1 cellular context compared by ENCODE assay signal in the genomic region with DNA sequence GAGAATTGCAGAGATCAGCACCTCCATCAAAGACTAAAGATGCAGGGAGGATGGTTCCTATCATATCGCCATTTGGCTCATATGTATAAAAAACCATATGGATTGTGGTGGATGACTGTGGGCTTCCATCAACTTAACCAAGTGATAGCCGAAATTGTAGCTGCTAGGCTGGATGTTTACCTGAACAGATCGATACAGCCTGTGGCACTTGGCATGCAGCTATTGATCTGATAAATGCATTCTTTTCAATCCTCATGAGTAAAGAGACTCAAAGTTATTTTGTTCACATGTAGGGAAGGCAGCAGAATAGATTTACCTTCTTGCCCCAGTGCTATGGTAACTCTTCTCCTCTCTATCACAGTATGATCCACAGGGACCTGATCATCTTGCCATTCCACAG.
TF ChIP-seq lines count a peak whose summit lies in the region.

No MANE protein-coding gene starts in this region.

TF ChIP-seq in HepG2, 621 proteins besides CTCF, POLR2A, EP300 and RAD21:
- 0 out of 2 replicates have a peak, but pooled peaks have one; percentile 30 for TF ChIP-seq HDAC1 (CRISPR knock-in tag; IDR thresholded peaks at IDR 0.05)
- TF ChIP-seq ZNF598 (CRISPR knock-in tag; IDR thresholded peaks at IDR 0.05; ENCODE audit: borderline replicate concordance): no peak
- 0 out of 2 replicates have a peak, but pooled peaks have one; percentile 24 for TF ChIP-seq HHEX (CRISPR knock-in tag; IDR thresholded peaks at IDR 0.05)
- TF ChIP-seq, protein P1, sequence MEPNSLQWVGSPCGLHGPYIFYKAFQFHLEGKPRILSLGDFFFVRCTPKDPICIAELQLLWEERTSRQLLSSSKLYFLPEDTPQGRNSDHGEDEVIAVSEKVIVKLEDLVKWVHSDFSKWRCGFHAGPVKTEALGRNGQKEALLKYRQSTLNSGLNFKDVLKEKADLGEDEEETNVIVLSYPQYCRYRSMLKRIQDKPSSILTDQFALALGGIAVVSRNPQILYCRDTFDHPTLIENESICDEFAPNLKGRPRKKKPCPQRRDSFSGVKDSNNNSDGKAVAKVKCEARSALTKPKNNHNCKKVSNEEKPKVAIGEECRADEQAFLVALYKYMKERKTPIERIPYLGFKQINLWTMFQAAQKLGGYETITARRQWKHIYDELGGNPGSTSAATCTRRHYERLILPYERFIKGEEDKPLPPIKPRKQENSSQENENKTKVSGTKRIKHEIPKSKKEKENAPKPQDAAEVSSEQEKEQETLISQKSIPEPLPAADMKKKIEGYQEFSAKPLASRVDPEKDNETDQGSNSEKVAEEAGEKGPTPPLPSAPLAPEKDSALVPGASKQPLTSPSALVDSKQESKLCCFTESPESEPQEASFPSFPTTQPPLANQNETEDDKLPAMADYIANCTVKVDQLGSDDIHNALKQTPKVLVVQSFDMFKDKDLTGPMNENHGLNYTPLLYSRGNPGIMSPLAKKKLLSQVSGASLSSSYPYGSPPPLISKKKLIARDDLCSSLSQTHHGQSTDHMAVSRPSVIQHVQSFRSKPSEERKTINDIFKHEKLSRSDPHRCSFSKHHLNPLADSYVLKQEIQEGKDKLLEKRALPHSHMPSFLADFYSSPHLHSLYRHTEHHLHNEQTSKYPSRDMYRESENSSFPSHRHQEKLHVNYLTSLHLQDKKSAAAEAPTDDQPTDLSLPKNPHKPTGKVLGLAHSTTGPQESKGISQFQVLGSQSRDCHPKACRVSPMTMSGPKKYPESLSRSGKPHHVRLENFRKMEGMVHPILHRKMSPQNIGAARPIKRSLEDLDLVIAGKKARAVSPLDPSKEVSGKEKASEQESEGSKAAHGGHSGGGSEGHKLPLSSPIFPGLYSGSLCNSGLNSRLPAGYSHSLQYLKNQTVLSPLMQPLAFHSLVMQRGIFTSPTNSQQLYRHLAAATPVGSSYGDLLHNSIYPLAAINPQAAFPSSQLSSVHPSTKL (CRISPR knock-in tag; IDR thresholded peaks at IDR 0.05): peak; percentile 51
- TF ChIP-seq PAX8 (CRISPR knock-in tag; IDR thresholded peaks at IDR 0.05; ENCODE audit: borderline replicate concordance): no peak
- no peak for TF ChIP-seq MATR3 (CRISPR knock-in tag; IDR thresholded peaks at IDR 0.05)
- TF ChIP-seq TCF7 (IDR thresholded peaks at IDR 0.05; ENCODE audit: low read depth): no peak
- TF ChIP-seq KAT2B (IDR thresholded peaks at IDR 0.05; ENCODE audit: borderline replicate concordance, low read depth, low read length): peak; percentile 99
- peak; percentile 93 for TF ChIP-seq ONECUT2 (CRISPR knock-in tag; IDR thresholded peaks at IDR 0.05)
- TF ChIP-seq FOXP1 (IDR thresholded peaks at IDR 0.05): no peak
- TF ChIP-seq FOXP1 (CRISPR knock-in tag; IDR thresholded peaks at IDR 0.05): 0 out of 2 replicates have a peak, but pooled peaks have one; percentile 26
- TF ChIP-seq, protein P2, sequence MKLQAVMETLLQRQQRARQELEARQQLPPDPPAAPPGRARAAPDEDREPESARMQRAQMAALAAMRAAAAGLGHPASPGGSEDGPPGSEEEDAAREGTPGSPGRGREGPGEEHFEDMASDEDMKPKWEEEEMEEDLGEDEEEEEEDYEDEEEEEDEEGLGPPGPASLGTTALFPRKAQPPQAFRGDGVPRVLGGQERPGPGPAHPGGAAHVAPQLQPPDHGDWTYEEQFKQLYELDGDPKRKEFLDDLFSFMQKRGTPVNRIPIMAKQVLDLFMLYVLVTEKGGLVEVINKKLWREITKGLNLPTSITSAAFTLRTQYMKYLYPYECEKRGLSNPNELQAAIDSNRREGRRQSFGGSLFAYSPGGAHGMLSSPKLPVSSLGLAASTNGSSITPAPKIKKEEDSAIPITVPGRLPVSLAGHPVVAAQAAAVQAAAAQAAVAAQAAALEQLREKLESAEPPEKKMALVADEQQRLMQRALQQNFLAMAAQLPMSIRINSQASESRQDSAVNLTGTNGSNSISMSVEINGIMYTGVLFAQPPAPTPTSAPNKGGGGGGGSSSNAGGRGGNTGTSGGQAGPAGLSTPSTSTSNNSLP (IDR thresholded peaks at IDR 0.05; ENCODE audit: low read depth, low read length): peak; percentile 25; the same call in 1 of the 2 replicates
- TF ChIP-seq KAT8 (CRISPR knock-in tag; IDR thresholded peaks at IDR 0.05): no peak; the same call in 1 of the 2 replicates
- TF ChIP-seq ZEB1 (IDR thresholded peaks at IDR 0.05; ENCODE audit: insufficient replicate concordance, low read depth): peak; percentile 67
- TF ChIP-seq, protein P3, sequence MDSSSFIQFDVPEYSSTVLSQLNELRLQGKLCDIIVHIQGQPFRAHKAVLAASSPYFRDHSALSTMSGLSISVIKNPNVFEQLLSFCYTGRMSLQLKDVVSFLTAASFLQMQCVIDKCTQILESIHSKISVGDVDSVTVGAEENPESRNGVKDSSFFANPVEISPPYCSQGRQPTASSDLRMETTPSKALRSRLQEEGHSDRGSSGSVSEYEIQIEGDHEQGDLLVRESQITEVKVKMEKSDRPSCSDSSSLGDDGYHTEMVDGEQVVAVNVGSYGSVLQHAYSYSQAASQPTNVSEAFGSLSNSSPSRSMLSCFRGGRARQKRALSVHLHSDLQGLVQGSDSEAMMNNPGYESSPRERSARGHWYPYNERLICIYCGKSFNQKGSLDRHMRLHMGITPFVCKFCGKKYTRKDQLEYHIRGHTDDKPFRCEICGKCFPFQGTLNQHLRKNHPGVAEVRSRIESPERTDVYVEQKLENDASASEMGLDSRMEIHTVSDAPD (CRISPR knock-in tag; IDR thresholded peaks at IDR 0.05): 0 out of 2 replicates have a peak, but pooled peaks have one; percentile 32
- TF ChIP-seq, protein P4, sequence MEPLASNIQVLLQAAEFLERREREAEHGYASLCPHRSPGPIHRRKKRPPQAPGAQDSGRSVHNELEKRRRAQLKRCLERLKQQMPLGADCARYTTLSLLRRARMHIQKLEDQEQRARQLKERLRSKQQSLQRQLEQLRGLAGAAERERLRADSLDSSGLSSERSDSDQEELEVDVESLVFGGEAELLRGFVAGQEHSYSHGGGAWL (CRISPR knock-in tag; IDR thresholded peaks at IDR 0.05): no peak
- TF ChIP-seq ZFAT (CRISPR knock-in tag; conservative IDR thresholded peaks at IDR 0.05): no peak
- TF ChIP-seq, protein P5, sequence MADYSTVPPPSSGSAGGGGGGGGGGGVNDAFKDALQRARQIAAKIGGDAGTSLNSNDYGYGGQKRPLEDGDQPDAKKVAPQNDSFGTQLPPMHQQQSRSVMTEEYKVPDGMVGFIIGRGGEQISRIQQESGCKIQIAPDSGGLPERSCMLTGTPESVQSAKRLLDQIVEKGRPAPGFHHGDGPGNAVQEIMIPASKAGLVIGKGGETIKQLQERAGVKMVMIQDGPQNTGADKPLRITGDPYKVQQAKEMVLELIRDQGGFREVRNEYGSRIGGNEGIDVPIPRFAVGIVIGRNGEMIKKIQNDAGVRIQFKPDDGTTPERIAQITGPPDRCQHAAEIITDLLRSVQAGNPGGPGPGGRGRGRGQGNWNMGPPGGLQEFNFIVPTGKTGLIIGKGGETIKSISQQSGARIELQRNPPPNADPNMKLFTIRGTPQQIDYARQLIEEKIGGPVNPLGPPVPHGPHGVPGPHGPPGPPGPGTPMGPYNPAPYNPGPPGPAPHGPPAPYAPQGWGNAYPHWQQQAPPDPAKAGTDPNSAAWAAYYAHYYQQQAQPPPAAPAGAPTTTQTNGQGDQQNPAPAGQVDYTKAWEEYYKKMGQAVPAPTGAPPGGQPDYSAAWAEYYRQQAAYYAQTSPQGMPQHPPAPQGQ (CRISPR knock-in tag; IDR thresholded peaks at IDR 0.05; ENCODE audit: borderline replicate concordance): no peak
- peak; percentile 82 for TF ChIP-seq TEAD3 (CRISPR knock-in tag; optimal IDR thresholded peaks at IDR 0.05; ENCODE audit: borderline replicate concordance)
- TF ChIP-seq, protein P6, sequence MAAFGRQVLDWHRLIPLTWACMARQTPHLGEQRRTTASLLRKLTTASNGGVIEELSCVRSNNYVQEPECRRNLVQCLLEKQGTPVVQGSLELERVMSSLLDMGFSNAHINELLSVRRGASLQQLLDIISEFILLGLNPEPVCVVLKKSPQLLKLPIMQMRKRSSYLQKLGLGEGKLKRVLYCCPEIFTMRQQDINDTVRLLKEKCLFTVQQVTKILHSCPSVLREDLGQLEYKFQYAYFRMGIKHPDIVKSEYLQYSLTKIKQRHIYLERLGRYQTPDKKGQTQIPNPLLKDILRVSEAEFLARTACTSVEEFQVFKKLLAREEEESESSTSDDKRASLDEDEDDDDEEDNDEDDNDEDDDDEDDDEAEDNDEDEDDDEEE (CRISPR knock-in tag; IDR thresholded peaks at IDR 0.05): no peak
- no peak for TF ChIP-seq ZNF674 (CRISPR knock-in tag; IDR thresholded peaks at IDR 0.05; ENCODE audit: low read depth)
- no peak for TF ChIP-seq SOX13 (IDR thresholded peaks at IDR 0.05)
- TF ChIP-seq SOX13 (CRISPR knock-in tag; conservative IDR thresholded peaks at IDR 0.05 in 1 of 2, IDR thresholded peaks at IDR 0.05 in 1 of 2): peak in 1 of 2 experiments; percentile 31; a peak in 1 of 4 replicates
- TF ChIP-seq FOXA3 (CRISPR knock-in tag; IDR thresholded peaks at IDR 0.05): peak; percentile 63; the same call in 1 of the 2 replicates
- no peak for TF ChIP-seq JUNB (CRISPR knock-in tag; IDR thresholded peaks at IDR 0.05; ENCODE audit: borderline replicate concordance)
- TF ChIP-seq GATAD2A (CRISPR knock-in tag; IDR thresholded peaks at IDR 0.05): peak; percentile 78
- TF ChIP-seq ZNF652 (CRISPR knock-in tag; IDR thresholded peaks at IDR 0.05; ENCODE audit: borderline replicate concordance, low read depth): 0 out of 2 replicates have a peak, but pooled peaks have one; percentile 37
- TF ChIP-seq, protein P7, sequence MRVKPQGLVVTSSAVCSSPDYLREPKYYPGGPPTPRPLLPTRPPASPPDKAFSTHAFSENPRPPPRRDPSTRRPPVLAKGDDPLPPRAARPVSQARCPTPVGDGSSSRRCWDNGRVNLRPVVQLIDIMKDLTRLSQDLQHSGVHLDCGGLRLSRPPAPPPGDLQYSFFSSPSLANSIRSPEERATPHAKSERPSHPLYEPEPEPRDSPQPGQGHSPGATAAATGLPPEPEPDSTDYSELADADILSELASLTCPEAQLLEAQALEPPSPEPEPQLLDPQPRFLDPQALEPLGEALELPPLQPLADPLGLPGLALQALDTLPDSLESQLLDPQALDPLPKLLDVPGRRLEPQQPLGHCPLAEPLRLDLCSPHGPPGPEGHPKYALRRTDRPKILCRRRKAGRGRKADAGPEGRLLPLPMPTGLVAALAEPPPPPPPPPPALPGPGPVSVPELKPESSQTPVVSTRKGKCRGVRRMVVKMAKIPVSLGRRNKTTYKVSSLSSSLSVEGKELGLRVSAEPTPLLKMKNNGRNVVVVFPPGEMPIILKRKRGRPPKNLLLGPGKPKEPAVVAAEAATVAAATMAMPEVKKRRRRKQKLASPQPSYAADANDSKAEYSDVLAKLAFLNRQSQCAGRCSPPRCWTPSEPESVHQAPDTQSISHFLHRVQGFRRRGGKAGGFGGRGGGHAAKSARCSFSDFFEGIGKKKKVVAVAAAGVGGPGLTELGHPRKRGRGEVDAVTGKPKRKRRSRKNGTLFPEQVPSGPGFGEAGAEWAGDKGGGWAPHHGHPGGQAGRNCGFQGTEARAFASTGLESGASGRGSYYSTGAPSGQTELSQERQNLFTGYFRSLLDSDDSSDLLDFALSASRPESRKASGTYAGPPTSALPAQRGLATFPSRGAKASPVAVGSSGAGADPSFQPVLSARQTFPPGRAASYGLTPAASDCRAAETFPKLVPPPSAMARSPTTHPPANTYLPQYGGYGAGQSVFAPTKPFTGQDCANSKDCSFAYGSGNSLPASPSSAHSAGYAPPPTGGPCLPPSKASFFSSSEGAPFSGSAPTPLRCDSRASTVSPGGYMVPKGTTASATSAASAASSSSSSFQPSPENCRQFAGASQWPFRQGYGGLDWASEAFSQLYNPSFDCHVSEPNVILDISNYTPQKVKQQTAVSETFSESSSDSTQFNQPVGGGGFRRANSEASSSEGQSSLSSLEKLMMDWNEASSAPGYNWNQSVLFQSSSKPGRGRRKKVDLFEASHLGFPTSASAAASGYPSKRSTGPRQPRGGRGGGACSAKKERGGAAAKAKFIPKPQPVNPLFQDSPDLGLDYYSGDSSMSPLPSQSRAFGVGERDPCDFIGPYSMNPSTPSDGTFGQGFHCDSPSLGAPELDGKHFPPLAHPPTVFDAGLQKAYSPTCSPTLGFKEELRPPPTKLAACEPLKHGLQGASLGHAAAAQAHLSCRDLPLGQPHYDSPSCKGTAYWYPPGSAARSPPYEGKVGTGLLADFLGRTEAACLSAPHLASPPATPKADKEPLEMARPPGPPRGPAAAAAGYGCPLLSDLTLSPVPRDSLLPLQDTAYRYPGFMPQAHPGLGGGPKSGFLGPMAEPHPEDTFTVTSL (CRISPR knock-in tag; IDR thresholded peaks at IDR 0.05; ENCODE audit: borderline replicate concordance): peak; percentile 58; the same call in 1 of the 2 replicates
- TF ChIP-seq, protein P8, sequence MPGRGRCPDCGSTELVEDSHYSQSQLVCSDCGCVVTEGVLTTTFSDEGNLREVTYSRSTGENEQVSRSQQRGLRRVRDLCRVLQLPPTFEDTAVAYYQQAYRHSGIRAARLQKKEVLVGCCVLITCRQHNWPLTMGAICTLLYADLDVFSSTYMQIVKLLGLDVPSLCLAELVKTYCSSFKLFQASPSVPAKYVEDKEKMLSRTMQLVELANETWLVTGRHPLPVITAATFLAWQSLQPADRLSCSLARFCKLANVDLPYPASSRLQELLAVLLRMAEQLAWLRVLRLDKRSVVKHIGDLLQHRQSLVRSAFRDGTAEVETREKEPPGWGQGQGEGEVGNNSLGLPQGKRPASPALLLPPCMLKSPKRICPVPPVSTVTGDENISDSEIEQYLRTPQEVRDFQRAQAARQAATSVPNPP (CRISPR knock-in tag; IDR thresholded peaks at IDR 0.05): 0 out of 2 replicates have a peak, but pooled peaks have one; percentile 29
- TF ChIP-seq, protein P9, sequence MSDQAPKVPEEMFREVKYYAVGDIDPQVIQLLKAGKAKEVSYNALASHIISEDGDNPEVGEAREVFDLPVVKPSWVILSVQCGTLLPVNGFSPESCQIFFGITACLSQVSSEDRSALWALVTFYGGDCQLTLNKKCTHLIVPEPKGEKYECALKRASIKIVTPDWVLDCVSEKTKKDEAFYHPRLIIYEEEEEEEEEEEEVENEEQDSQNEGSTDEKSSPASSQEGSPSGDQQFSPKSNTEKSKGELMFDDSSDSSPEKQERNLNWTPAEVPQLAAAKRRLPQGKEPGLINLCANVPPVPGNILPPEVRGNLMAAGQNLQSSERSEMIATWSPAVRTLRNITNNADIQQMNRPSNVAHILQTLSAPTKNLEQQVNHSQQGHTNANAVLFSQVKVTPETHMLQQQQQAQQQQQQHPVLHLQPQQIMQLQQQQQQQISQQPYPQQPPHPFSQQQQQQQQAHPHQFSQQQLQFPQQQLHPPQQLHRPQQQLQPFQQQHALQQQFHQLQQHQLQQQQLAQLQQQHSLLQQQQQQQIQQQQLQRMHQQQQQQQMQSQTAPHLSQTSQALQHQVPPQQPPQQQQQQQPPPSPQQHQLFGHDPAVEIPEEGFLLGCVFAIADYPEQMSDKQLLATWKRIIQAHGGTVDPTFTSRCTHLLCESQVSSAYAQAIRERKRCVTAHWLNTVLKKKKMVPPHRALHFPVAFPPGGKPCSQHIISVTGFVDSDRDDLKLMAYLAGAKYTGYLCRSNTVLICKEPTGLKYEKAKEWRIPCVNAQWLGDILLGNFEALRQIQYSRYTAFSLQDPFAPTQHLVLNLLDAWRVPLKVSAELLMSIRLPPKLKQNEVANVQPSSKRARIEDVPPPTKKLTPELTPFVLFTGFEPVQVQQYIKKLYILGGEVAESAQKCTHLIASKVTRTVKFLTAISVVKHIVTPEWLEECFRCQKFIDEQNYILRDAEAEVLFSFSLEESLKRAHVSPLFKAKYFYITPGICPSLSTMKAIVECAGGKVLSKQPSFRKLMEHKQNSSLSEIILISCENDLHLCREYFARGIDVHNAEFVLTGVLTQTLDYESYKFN (CRISPR knock-in tag; conservative IDR thresholded peaks at IDR 0.05): peak; percentile 26; the same call in 1 of the 2 replicates
- TF ChIP-seq SOX6 (IDR thresholded peaks at IDR 0.05): no peak
- TF ChIP-seq SOX6 (CRISPR knock-in tag; IDR thresholded peaks at IDR 0.05): peak; percentile 34; the same call in 1 of the 2 replicates
- no peak for TF ChIP-seq RFX3 (CRISPR knock-in tag; IDR thresholded peaks at IDR 0.05)
